ENCODE assay signal across 1 cellular context in genomic region chr19:13833330-13834265, GRCh38.
TF ChIP-seq lines count a peak whose summit lies in the region.

No MANE protein-coding gene starts in this region.

TF ChIP-seq in HepG2, 621 proteins besides CTCF, POLR2A, EP300 and RAD21 (continued from another document):
- TF ChIP-seq ZNF407 (CRISPR knock-in tag; IDR thresholded peaks at IDR 0.05; ENCODE audit: not compliant biosample characterization): peak; percentile 86
- 0 out of 2 replicates have a peak, but pooled peaks have one; percentile 24 for TF ChIP-seq ZNF232 (CRISPR knock-in tag; IDR thresholded peaks at IDR 0.05; ENCODE audit: borderline replicate concordance)
- no peak for TF ChIP-seq ZFP1 (CRISPR knock-in tag; IDR thresholded peaks at IDR 0.05)
- TF ChIP-seq MED1 (CRISPR knock-in tag; IDR thresholded peaks at IDR 0.05): peak; percentile 43; the same call in 1 of the 2 replicates
- peak; percentile 59; the same call in 1 of the 2 replicates for TF ChIP-seq ELF3 (CRISPR knock-in tag; IDR thresholded peaks at IDR 0.05)
- TF ChIP-seq SP4 (CRISPR knock-in tag; IDR thresholded peaks at IDR 0.05): peak; percentile 93
- no peak for TF ChIP-seq NFIC (IDR thresholded peaks at IDR 0.05; ENCODE audit: low read length)
- TF ChIP-seq ZFX (CRISPR knock-in tag; IDR thresholded peaks at IDR 0.05; ENCODE audit: low read depth): peak; percentile 69; the same call in 1 of the 2 replicates
- no peak for TF ChIP-seq ZNF468 (CRISPR knock-in tag; IDR thresholded peaks at IDR 0.05)
- TF ChIP-seq ATF2 (CRISPR knock-in tag; IDR thresholded peaks at IDR 0.05): 0 out of 2 replicates have a peak, but pooled peaks have one; percentile 29
- peak; percentile 26; the same call in 1 of the 2 replicates for TF ChIP-seq ZNF331 (CRISPR knock-in tag; IDR thresholded peaks at IDR 0.05)
- TF ChIP-seq POLR2G (IDR thresholded peaks at IDR 0.05; ENCODE audit: low read depth, low read length): peak; percentile 68
- TF ChIP-seq E2F5 (CRISPR knock-in tag; conservative IDR thresholded peaks at IDR 0.05): 0 out of 2 replicates have a peak, but pooled peaks have one; percentile 12
- TF ChIP-seq ZNF773 (CRISPR knock-in tag; IDR thresholded peaks at IDR 0.05; ENCODE audit: borderline replicate concordance): 0 out of 2 replicates have a peak, but pooled peaks have one; percentile 23
- 0 out of 2 replicates have a peak, but pooled peaks have one; percentile 11 for TF ChIP-seq ZNF772 (CRISPR knock-in tag; IDR thresholded peaks at IDR 0.05)
- no peak for TF ChIP-seq ZNF18 (CRISPR knock-in tag; IDR thresholded peaks at IDR 0.05; ENCODE audit: insufficient replicate concordance)
- TF ChIP-seq, protein P1, sequence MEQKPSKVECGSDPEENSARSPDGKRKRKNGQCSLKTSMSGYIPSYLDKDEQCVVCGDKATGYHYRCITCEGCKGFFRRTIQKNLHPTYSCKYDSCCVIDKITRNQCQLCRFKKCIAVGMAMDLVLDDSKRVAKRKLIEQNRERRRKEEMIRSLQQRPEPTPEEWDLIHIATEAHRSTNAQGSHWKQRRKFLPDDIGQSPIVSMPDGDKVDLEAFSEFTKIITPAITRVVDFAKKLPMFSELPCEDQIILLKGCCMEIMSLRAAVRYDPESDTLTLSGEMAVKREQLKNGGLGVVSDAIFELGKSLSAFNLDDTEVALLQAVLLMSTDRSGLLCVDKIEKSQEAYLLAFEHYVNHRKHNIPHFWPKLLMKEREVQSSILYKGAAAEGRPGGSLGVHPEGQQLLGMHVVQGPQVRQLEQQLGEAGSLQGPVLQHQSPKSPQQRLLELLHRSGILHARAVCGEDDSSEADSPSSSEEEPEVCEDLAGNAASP (CRISPR knock-in tag; IDR thresholded peaks at IDR 0.05; ENCODE audit: borderline replicate concordance): 0 out of 2 replicates have a peak, but pooled peaks have one; percentile 58
- no peak for TF ChIP-seq ZSCAN12 (CRISPR knock-in tag; IDR thresholded peaks at IDR 0.05)
- TF ChIP-seq CBX2 (IDR thresholded peaks at IDR 0.05; ENCODE audit: low read depth, low read length): no peak
- TF ChIP-seq CBX2 (CRISPR knock-in tag; IDR thresholded peaks at IDR 0.05; ENCODE audit: low read depth): no peak
- peak; percentile 92 for TF ChIP-seq AGO2 (optimal IDR thresholded peaks at IDR 0.05; ENCODE audit: low read depth, low read length)
- peak; percentile 31; the same call in 1 of the 2 replicates for TF ChIP-seq THAP11 (CRISPR knock-in tag; IDR thresholded peaks at IDR 0.05)
- TF ChIP-seq PHF21A (CRISPR knock-in tag; IDR thresholded peaks at IDR 0.05): peak; percentile 71
